In the genomic region with DNA sequence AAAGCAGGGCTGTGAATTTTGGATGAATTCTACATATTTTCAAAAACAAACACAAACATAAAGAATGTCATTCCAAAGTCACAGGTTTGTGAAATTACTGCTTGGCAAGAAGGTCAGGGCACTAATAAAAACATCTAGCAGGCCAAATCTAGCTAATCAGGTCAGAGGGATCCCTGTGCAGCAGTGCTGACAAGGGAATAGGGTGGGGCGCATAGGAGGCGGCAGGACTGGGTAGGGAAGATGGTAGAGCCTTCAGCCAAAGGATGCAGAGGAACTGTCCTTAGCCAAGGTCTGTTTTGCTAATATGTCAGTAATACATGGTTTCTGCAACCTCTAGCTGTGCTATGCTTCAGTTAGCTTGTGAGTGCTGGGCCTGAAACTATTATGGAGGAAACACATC, we compare ENCODE assay signal across 30 cellular contexts.
"Had no signal": no experiment of that assay in that cellular context is flagged by ENCODE, and none has a peak within 500 bp of the region (broad histone marks: within the 10 kb centered on the region; RNA-seq: fewer than 3 reads in every experiment).

No MANE protein-coding gene starts in this region.

- H3K27ac ChIP-seq: coronary artery, epithelial cell of prostate, esophagus muscularis mucosa, foreskin keratinocyte, gastroesophageal sphincter, neural progenitor cell, prostate gland, right atrium auricular region, suprapubic skin, vagina had no signal

- H3K4me3 Mint-ChIP-seq: central memory CD8-positive, alpha-beta T cell; immature natural killer cell; memory B cell; naive thymus-derived CD8-positive, alpha-beta T cell; neural progenitor cell; stimulated activated naive CD8-positive, alpha-beta T cell treated with anti-CD3 and anti-CD28 coated beads, Interleukin-15, amount 100 ng/mL, for 72 hours had no signal

- H3K27ac Mint-ChIP-seq: immature natural killer cell; memory B cell; naive thymus-derived CD8-positive, alpha-beta T cell; stimulated activated naive CD8-positive, alpha-beta T cell treated with anti-CD3 and anti-CD28 coated beads, Interleukin-15, amount 100 ng/mL, for 72 hours had no signal

- H3K36me3 ChIP-seq: esophagus muscularis mucosa, gastroesophageal sphincter, neural progenitor cell, prostate gland, right atrium auricular region, suprapubic skin, vagina had no signal

- H3K9ac ChIP-seq: neural progenitor cell had no signal

- H3K4me1 ChIP-seq: esophagus muscularis mucosa, gastroesophageal sphincter, prostate gland, right atrium auricular region, vagina had no signal

- H2AFZ ChIP-seq: neural progenitor cell had no signal

- H3K27me3 ChIP-seq: esophagus muscularis mucosa, foreskin keratinocyte, gastroesophageal sphincter, neural progenitor cell, right atrium auricular region, suprapubic skin, vagina had no signal

- H3K4me2 ChIP-seq: neural progenitor cell, smooth muscle cell had no signal

- DNase-seq: dermis blood vessel endothelial cell; foreskin keratinocyte; hypothalamus; immature natural killer cell; islet precursor cell; kidney glomerular epithelial cell; left colon; midbrain; naive thymus-derived CD8-positive, alpha-beta T cell; nucleus accumbens; stimulated activated CD4-positive, alpha-beta T cell treated with anti-CD3 and anti-CD28 coated beads, Interleukin-12 subunit alpha, Interleukin-12 subunit beta, amount 100 ng/mL, for 4 hours; stimulated activated CD4-positive, alpha-beta T cell treated with anti-CD3 and anti-CD28 coated beads, Interleukin-1b, Interleukin-23, amount 100 ng/mL, for 48 hours; stimulated activated CD4-positive, alpha-beta T cell treated with anti-CD3 and anti-CD28 coated beads, Interleukin-4, amount 100 ng/mL, for 1 hour; stimulated activated CD8-positive, alpha-beta memory T cell treated with anti-CD3 and anti-CD28 coated beads, Interleukin-4, amount 100 ng/mL, for 48 hours; stimulated activated naive CD4-positive, alpha-beta T cell; stimulated activated naive CD8-positive, alpha-beta T cell treated with anti-CD3 and anti-CD28 coated beads, Interleukin-15, amount 100 ng/mL, for 72 hours; trophoblast cell had no signal

- H3K9me3 Mint-ChIP-seq: central memory CD8-positive, alpha-beta T cell; neural progenitor cell; stimulated activated naive CD8-positive, alpha-beta T cell treated with anti-CD3 and anti-CD28 coated beads, Interleukin-15, amount 100 ng/mL, for 72 hours had no signal

- H3K4me1 Mint-ChIP-seq: central memory CD8-positive, alpha-beta T cell; immature natural killer cell; memory B cell; naive thymus-derived CD8-positive, alpha-beta T cell; stimulated activated naive CD8-positive, alpha-beta T cell treated with anti-CD3 and anti-CD28 coated beads, Interleukin-15, amount 100 ng/mL, for 72 hours had no signal

- H3K9me3 ChIP-seq: esophagus muscularis mucosa, gastroesophageal sphincter, prostate gland, right atrium auricular region, suprapubic skin, vagina had no signal

- H3K4me3 ChIP-seq: coronary artery, esophagus muscularis mucosa, gastroesophageal sphincter, lung, neural progenitor cell, prostate gland, right atrium auricular region, smooth muscle cell, suprapubic skin, vagina had no signal

- H3K36me3 Mint-ChIP-seq: immature natural killer cell; naive thymus-derived CD8-positive, alpha-beta T cell; neural progenitor cell had no signal
